ENCODE assay signal across 13 cellular contexts in the genomic region with DNA sequence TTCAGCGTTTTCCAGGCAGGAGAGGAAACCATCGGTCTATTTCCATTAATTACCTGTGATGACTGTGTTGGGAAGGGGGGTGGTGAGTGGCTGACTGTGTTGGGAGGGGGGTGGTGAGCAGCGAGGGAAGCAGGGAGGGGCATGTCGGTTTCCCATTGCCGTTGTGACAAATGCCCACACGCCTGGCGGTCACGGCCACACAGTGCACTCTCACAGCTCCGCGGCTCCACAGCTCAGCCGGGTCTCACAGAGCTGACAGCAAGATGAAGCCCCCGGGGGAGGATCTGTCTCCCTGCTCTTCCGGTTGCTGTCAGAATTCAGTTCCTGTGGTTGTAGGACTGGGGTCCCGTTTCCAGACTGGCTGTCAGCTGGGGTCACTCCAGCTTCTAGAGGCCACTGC. TPM values are rescaled to one million over a fixed set of nuclear protein-coding genes. Genes with fewer than 3 reads are reported as not detected.
"Had no signal": no experiment of that assay in that cellular context is flagged by ENCODE, and none has a peak within 500 bp of the region (broad histone marks: within the 10 kb centered on the region; RNA-seq: fewer than 3 reads in every experiment).

No MANE protein-coding gene starts in this region.

- H3K27ac ChIP-seq: cardiac muscle cell, hepatocyte, left ventricle myocardium inferior had no signal

- H3K4me3 ChIP-seq: cardiac muscle cell, hepatocyte, left ventricle myocardium inferior had no signal

- H3K9me3 ChIP-seq: left ventricle myocardium inferior had no signal

- H3K36me3 Mint-ChIP-seq: naive thymus-derived CD8-positive, alpha-beta T cell had no signal

- H3K4me3 Mint-ChIP-seq: activated naive CD4-positive, alpha-beta T cell treated with anti-CD3 and anti-CD28 coated beads for 36 hours had no signal

- H3K27me3 ChIP-seq: cardiac muscle cell, hepatocyte had no signal

- FAIRE-seq: keratinocyte had no signal

- H3K27ac Mint-ChIP-seq: activated naive CD4-positive, alpha-beta T cell treated with anti-CD3 and anti-CD28 coated beads for 36 hours; activated T-helper 2 cell treated with anti-CD3 and anti-CD28 coated beads, Interferon-gamma antibody, Interleukin-2, Interleukin-4, amounts not matched to agents 10 μg/mL and 5 μg/mL and 100 μg/mL, durations not matched to agents 14 hours and 24 hours and 36 hours; naive thymus-derived CD8-positive, alpha-beta T cell had no signal

- DNase-seq: activated CD4-positive, CD25-positive, alpha-beta regulatory T cell treated with anti-CD3 and anti-CD28 coated beads, Interleukin-2, amount 50 U/mL, for 72 hours; activated naive CD4-positive, alpha-beta T cell treated with anti-CD3 and anti-CD28 coated beads for 36 hours; activated T-cell treated with anti-CD3 and anti-CD28 coated beads for 4 hours; left ventricle myocardium inferior; mesenchymal stem cell; naive thymus-derived CD8-positive, alpha-beta T cell; SW 1271 had no signal

- H3K9me3 Mint-ChIP-seq: activated naive CD4-positive, alpha-beta T cell treated with anti-CD3 and anti-CD28 coated beads for 36 hours; naive thymus-derived CD8-positive, alpha-beta T cell had no signal

- ATAC-seq: naive thymus-derived CD8-positive, alpha-beta T cell; sciatic nerve had no signal

RNA-seq across cellular contexts. Expression of a gene that starts 47.4 kb away (rescaled TPM):
- total RNA-seq: activated naive CD4-positive, alpha-beta T cell treated with anti-CD3 and anti-CD28 coated beads for 36 hours; activated T-helper 2 cell treated with anti-CD3 and anti-CD28 coated beads, Interferon-gamma antibody, Interleukin-2, Interleukin-4, amounts not matched to agents 10 μg/mL and 5 μg/mL and 100 μg/mL, durations not matched to agents 14 hours and 24 hours and 36 hours; hepatocyte; naive thymus-derived CD8-positive, alpha-beta T cell had no signal
- polyA plus RNA-seq: adipose tissue; cardiac muscle cell; hepatocyte; keratinocyte; naive thymus-derived CD8-positive, alpha-beta T cell had no signal
